In genomic region chr7:92010215-92010614, GRCh38 we compare ENCODE assay signal across 1 cellular context.
TF ChIP-seq lines count a peak whose summit lies in the region.

No MANE protein-coding gene starts in this region.

TF ChIP-seq in HepG2, 621 proteins besides CTCF, POLR2A, EP300 and RAD21 (continued from another document):
- TF ChIP-seq HNF1A (IDR thresholded peaks at IDR 0.05; ENCODE audit: low read depth), result no peak
- no peak for TF ChIP-seq HNF1A (CRISPR knock-in tag; IDR thresholded peaks at IDR 0.05; ENCODE audit: borderline replicate concordance)
- TF ChIP-seq IRF9 (CRISPR knock-in tag; IDR thresholded peaks at IDR 0.05; ENCODE audit: borderline replicate concordance), result no peak
- peak; percentile 99 for TF ChIP-seq SETDB1 (CRISPR knock-in tag; IDR thresholded peaks at IDR 0.05; ENCODE audit: borderline replicate concordance)
- TF ChIP-seq, protein P1, sequence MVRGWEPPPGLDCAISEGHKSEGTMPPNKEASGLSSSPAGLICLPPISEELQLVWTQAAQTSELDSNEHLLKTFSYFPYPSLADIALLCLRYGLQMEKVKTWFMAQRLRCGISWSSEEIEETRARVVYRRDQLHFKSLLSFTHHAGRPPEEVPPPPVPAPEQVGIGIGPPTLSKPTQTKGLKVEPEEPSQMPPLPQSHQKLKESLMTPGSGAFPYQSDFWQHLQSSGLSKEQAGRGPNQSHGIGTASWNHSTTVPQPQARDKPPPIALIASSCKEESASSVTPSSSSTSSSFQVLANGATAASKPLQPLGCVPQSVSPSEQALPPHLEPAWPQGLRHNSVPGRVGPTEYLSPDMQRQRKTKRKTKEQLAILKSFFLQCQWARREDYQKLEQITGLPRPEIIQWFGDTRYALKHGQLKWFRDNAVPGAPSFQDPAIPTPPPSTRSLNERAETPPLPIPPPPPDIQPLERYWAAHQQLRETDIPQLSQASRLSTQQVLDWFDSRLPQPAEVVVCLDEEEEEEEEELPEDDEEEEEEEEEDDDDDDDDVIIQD (CRISPR knock-in tag; IDR thresholded peaks at IDR 0.05; ENCODE audit: low read depth), result peak; percentile 39; the same call in 1 of the 2 replicates
- TF ChIP-seq, protein P2, sequence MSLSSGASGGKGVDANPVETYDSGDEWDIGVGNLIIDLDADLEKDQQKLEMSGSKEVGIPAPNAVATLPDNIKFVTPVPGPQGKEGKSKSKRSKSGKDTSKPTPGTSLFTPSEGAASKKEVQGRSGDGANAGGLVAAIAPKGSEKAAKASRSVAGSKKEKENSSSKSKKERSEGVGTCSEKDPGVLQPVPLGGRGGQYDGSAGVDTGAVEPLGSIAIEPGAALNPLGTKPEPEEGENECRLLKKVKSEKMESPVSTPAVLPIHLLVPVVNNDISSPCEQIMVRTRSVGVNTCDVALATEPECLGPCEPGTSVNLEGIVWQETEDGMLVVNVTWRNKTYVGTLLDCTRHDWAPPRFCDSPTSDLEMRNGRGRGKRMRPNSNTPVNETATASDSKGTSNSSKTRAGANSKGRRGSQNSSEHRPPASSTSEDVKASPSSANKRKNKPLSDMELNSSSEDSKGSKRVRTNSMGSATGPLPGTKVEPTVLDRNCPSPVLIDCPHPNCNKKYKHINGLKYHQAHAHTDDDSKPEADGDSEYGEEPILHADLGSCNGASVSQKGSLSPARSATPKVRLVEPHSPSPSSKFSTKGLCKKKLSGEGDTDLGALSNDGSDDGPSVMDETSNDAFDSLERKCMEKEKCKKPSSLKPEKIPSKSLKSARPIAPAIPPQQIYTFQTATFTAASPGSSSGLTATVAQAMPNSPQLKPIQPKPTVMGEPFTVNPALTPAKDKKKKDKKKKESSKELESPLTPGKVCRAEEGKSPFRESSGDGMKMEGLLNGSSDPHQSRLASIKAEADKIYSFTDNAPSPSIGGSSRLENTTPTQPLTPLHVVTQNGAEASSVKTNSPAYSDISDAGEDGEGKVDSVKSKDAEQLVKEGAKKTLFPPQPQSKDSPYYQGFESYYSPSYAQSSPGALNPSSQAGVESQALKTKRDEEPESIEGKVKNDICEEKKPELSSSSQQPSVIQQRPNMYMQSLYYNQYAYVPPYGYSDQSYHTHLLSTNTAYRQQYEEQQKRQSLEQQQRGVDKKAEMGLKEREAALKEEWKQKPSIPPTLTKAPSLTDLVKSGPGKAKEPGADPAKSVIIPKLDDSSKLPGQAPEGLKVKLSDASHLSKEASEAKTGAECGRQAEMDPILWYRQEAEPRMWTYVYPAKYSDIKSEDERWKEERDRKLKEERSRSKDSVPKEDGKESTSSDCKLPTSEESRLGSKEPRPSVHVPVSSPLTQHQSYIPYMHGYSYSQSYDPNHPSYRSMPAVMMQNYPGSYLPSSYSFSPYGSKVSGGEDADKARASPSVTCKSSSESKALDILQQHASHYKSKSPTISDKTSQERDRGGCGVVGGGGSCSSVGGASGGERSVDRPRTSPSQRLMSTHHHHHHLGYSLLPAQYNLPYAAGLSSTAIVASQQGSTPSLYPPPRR (CRISPR knock-in tag; IDR thresholded peaks at IDR 0.05; ENCODE audit: borderline replicate concordance), result no peak
- TF ChIP-seq RARG (CRISPR knock-in tag; IDR thresholded peaks at IDR 0.05; ENCODE audit: low read depth), result no peak
- no peak for TF ChIP-seq ATF2 (CRISPR knock-in tag; IDR thresholded peaks at IDR 0.05)
- no peak for TF ChIP-seq ELF1 (CRISPR knock-in tag; IDR thresholded peaks at IDR 0.05)
- no peak for TF ChIP-seq ZNF569 (CRISPR knock-in tag; IDR thresholded peaks at IDR 0.05; ENCODE audit: borderline replicate concordance)
- TF ChIP-seq HNF4A (CRISPR knock-in tag; IDR thresholded peaks at IDR 0.05), result peak; percentile 39; the same call in 1 of the 2 replicates
- TF ChIP-seq ZNF713 (CRISPR knock-in tag; IDR thresholded peaks at IDR 0.05), result no peak
- no peak for TF ChIP-seq THAP11 (CRISPR knock-in tag; IDR thresholded peaks at IDR 0.05)
- no peak for TF ChIP-seq THYN1 (CRISPR knock-in tag; IDR thresholded peaks at IDR 0.05; ENCODE audit: borderline replicate concordance, low read depth)
- TF ChIP-seq ZNF337 (CRISPR knock-in tag; IDR thresholded peaks at IDR 0.05; ENCODE audit: borderline replicate concordance, low read depth), result no peak
- TF ChIP-seq DR1 (CRISPR knock-in tag; IDR thresholded peaks at IDR 0.05), result no peak
- TF ChIP-seq BCLAF1 (IDR thresholded peaks at IDR 0.05), result no peak
- no peak for TF ChIP-seq GATAD1 (CRISPR knock-in tag; IDR thresholded peaks at IDR 0.05)
- no peak for TF ChIP-seq ZNF598 (CRISPR knock-in tag; IDR thresholded peaks at IDR 0.05; ENCODE audit: borderline replicate concordance)
- TF ChIP-seq FOXJ3 (CRISPR knock-in tag; IDR thresholded peaks at IDR 0.05; ENCODE audit: borderline replicate concordance), result no peak
- TF ChIP-seq ZKSCAN1 (IDR thresholded peaks at IDR 0.05; ENCODE audit: low read length), result no peak
- TF ChIP-seq FOXA1 (IDR thresholded peaks at IDR 0.05), result no peak
- 0 out of 2 replicates have a peak, but pooled peaks have one; percentile 33 for TF ChIP-seq FOXA1 (CRISPR knock-in tag; IDR thresholded peaks at IDR 0.05)
- no peak for TF ChIP-seq ZNF230 (CRISPR knock-in tag; IDR thresholded peaks at IDR 0.05)
- TF ChIP-seq HOXA9 (CRISPR knock-in tag; IDR thresholded peaks at IDR 0.05; ENCODE audit: borderline replicate concordance), result no peak
- TF ChIP-seq ATM (IDR thresholded peaks at IDR 0.05; ENCODE audit: borderline replicate concordance), result no peak
- TF ChIP-seq HIC2 (CRISPR knock-in tag; IDR thresholded peaks at IDR 0.05; ENCODE audit: low read depth), result no peak
- no peak for TF ChIP-seq GZF1 (CRISPR knock-in tag; IDR thresholded peaks at IDR 0.05)
- peak; percentile 29; the same call in 1 of the 2 replicates for TF ChIP-seq PATZ1 (CRISPR knock-in tag; IDR thresholded peaks at IDR 0.05)
- peak; percentile 99 for TF ChIP-seq ZNF253 (CRISPR knock-in tag; IDR thresholded peaks at IDR 0.05; ENCODE audit: borderline replicate concordance)
- TF ChIP-seq ZMYM4 (CRISPR knock-in tag; IDR thresholded peaks at IDR 0.05), result peak; percentile 55; the same call in 1 of the 2 replicates
- no peak for TF ChIP-seq MYNN (CRISPR knock-in tag; IDR thresholded peaks at IDR 0.05; ENCODE audit: low read depth)
- TF ChIP-seq NFKBIZ (CRISPR knock-in tag; IDR thresholded peaks at IDR 0.05), result no peak
- TF ChIP-seq, protein P3, sequence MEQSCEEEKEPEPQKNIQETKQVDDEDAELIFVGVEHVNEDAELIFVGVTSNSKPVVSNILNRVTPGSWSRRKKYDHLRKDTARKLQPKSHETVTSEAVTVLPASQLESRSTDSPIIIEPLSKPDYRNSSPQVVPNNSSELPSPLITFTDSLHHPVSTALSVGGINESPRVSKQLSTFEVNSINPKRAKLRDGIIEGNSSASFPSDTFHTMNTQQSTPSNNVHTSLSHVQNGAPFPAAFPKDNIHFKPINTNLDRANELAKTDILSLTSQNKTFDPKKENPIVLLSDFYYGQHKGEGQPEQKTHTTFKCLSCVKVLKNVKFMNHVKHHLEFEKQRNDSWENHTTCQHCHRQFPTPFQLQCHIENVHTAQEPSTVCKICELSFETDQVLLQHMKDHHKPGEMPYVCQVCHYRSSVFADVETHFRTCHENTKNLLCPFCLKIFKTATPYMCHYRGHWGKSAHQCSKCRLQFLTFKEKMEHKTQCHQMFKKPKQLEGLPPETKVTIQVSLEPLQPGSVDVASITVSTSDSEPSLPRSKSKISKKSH (CRISPR knock-in tag; IDR thresholded peaks at IDR 0.05; ENCODE audit: borderline replicate concordance), result peak; percentile 82
